ENCODE assay signal across 15 cellular contexts in the genomic region with DNA sequence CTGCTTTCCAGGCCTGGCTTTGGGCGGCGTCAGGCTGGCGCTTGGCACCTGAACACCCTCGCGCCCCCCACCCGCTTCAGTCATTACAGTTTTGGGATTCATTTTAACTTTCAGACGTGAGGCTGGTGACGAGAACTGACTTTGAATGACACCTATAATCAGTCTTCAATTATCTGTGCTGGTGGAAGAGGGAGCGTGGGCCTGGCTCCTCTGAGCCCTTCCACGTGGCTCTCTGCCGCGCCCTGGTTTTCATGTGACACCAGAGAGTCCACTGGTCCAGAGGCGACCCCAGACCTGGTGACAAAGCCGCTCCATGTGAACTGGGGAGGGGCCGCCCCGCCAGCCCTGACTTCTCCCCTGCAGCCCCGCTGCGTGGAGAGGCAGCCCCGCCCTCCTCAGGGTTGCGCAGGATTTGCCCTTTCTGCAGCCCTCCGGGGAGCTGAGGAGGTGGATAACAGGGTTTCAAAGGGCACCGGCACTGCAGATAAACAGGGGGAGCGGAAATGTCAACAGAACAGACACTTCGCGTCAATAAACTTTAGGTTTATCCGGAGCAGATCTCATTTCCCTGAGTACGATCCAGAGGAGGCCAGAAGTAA. TPM values are rescaled to one million over a fixed set of nuclear protein-coding genes. Genes with fewer than 3 reads are reported as not detected.
DNase-seq lines count a peak whose midpoint lies in the region; ATAC-seq lines count a peak whose summit lies in the region.
"Had no signal": no experiment of that assay in that cellular context is flagged by ENCODE, and none has a peak within 500 bp of the region (broad histone marks: within the 10 kb centered on the region; RNA-seq: fewer than 3 reads in every experiment).

No MANE protein-coding gene starts in this region.

- no peaks in the 10 kb centered on the region for H3K36me3 ChIP-seq in mesendoderm (ENCODE audit: control insufficient read depth, insufficient read depth, low read length)

- no peak for ATAC-seq in stimulated activated naive CD8-positive, alpha-beta T cell treated with anti-CD3 and anti-CD28 coated beads, Interleukin-15, amount 100 ng/mL, for 72 hours
- no peak for ATAC-seq in GM21515 (IDR thresholded peaks at IDR 0.05; ENCODE audit: unreplicated experiment)
- ATAC-seq: K562 had no signal

- no peak overlapping the region for H3K56ac ChIP-seq in mesendoderm (ENCODE audit: low read length)

- peaks cover 5% of the 10 kb centered on the region for H3K4me1 ChIP-seq in mesendoderm (ENCODE audit: control insufficient read depth, low read depth, low read length)

- WGBS in mesendoderm (ENCODE audit: extremely low coverage, insufficient coverage, low lambda C conversion rate): no CpG with 5 or more reads among the region's 27 CpGs

- H3K79me1 ChIP-seq in mesendoderm (ENCODE audit: low read length): no peaks in the 10 kb centered on the region

- peaks cover 7% of the 10 kb centered on the region for H3K4me1 Mint-ChIP-seq in activated naive CD4-positive, alpha-beta T cell treated with anti-CD3 and anti-CD28 coated beads, Interleukin-2, amount 50 U/mL, for 24 hours
- peaks cover 10% of the 10 kb centered on the region for H3K4me1 Mint-ChIP-seq in stimulated activated naive CD8-positive, alpha-beta T cell treated with anti-CD3 and anti-CD28 coated beads, Interleukin-15, amount 100 ng/mL, for 72 hours

- H3K27ac Mint-ChIP-seq in activated naive CD4-positive, alpha-beta T cell treated with anti-CD3 and anti-CD28 coated beads, Interleukin-2, amount 50 U/mL, for 24 hours: no peak overlapping the region
- H3K27ac Mint-ChIP-seq in stimulated activated naive CD8-positive, alpha-beta T cell treated with anti-CD3 and anti-CD28 coated beads, Interleukin-15, amount 100 ng/mL, for 72 hours: peak overlapping the region in 1 of 2 donors; percentile 61
- H3K27ac Mint-ChIP-seq: CD8-positive, alpha-beta memory T cell; HFFc6 had no signal

- no peak for DNase-seq in activated naive CD4-positive, alpha-beta T cell (lab: John Stamatoyannopoulos, UW)
- DNase-seq in caudate nucleus (lab: John Stamatoyannopoulos, UW): peak in 30 of 61 donors; percentile 16 to 74 (median 49)
- peak; percentile 70 for DNase-seq in mesendoderm
- no peak for DNase-seq in stimulated activated naive CD8-positive, alpha-beta T cell treated with anti-CD3 and anti-CD28 coated beads, Interleukin-15, amount 100 ng/mL, for 72 hours
- DNase-seq in NCI-H226: no peak
- DNase-seq in KBM-7: no peak
- DNase-seq: ACHN; CD8-positive, alpha-beta memory T cell; foreskin melanocyte; HFFc6; SHP77; T-helper 9 cell had no signal

- H4K5ac ChIP-seq in mesendoderm (ENCODE audit: low read length): no peak overlapping the region

- H2BK5ac ChIP-seq in mesendoderm (ENCODE audit: low read length): no peak overlapping the region

- in situ Hi-C loops in KBM-7 (cut with MboI; ENCODE audit: low pct_unique_long_range_greater_than_20kb, low sequenced_read_pairs): no loop called here

- H3K27ac ChIP-seq in caudate nucleus (ENCODE audit: low read depth, low read length): peak overlapping the region; percentile 58
- H3K27ac ChIP-seq in mesendoderm (ENCODE audit: low read depth, low read length): no peak overlapping the region

- H3K27me3 ChIP-seq in mesendoderm (ENCODE audit: insufficient read depth, low read length, poor library complexity): no peaks in the 10 kb centered on the region

- no peak overlapping the region for H3K4me3 ChIP-seq in mesendoderm (ENCODE audit: low read length)
- H3K4me3 ChIP-seq: K562 had no signal

- no peak overlapping the region for H3K9ac ChIP-seq in mesendoderm (ENCODE audit: low read length)

- H2AK5ac ChIP-seq in mesendoderm (ENCODE audit: low read length): no peak overlapping the region

- H2BK120ac ChIP-seq in mesendoderm (ENCODE audit: low read depth, low read length): no peak overlapping the region

- H2BK15ac ChIP-seq in mesendoderm (replicated peaks; ENCODE audit: low read depth): no peak overlapping the region

- H3K23ac ChIP-seq in mesendoderm (ENCODE audit: low read length): no peak overlapping the region

- no peaks in the 10 kb centered on the region for H3K36me3 Mint-ChIP-seq in activated naive CD4-positive, alpha-beta T cell treated with anti-CD3 and anti-CD28 coated beads, Interleukin-2, amount 50 U/mL, for 24 hours
- H3K36me3 Mint-ChIP-seq: CD8-positive, alpha-beta memory T cell had no signal

- H3K18ac ChIP-seq in mesendoderm (ENCODE audit: low read length): no peak overlapping the region

- no peak overlapping the region for H3K4ac ChIP-seq in mesendoderm (ENCODE audit: low read depth, low read length)

- H3K9me3 Mint-ChIP-seq in activated naive CD4-positive, alpha-beta T cell treated with anti-CD3 and anti-CD28 coated beads, Interleukin-2, amount 50 U/mL, for 24 hours: no peaks in the 10 kb centered on the region
- H3K9me3 Mint-ChIP-seq in stimulated activated naive CD8-positive, alpha-beta T cell treated with anti-CD3 and anti-CD28 coated beads, Interleukin-15, amount 100 ng/mL, for 72 hours: no peaks in the 10 kb centered on the region

- peak overlapping the region; percentile 21 for H3K4me2 ChIP-seq in mesendoderm (ENCODE audit: low read length)

- no peak overlapping the region for H4K8ac ChIP-seq in mesendoderm (ENCODE audit: low read depth, low read length)

- H3K27me3 Mint-ChIP-seq in activated naive CD4-positive, alpha-beta T cell treated with anti-CD3 and anti-CD28 coated beads, Interleukin-2, amount 50 U/mL, for 24 hours: peaks cover 13% of the 10 kb centered on the region
- H3K27me3 Mint-ChIP-seq in stimulated activated naive CD8-positive, alpha-beta T cell treated with anti-CD3 and anti-CD28 coated beads, Interleukin-15, amount 100 ng/mL, for 72 hours: peaks cover 41% of the 10 kb centered on the region

- H3K4me3 Mint-ChIP-seq in activated naive CD4-positive, alpha-beta T cell treated with anti-CD3 and anti-CD28 coated beads, Interleukin-2, amount 50 U/mL, for 24 hours: peak overlapping the region; percentile 27
- H3K4me3 Mint-ChIP-seq in stimulated activated naive CD8-positive, alpha-beta T cell treated with anti-CD3 and anti-CD28 coated beads, Interleukin-15, amount 100 ng/mL, for 72 hours: peak overlapping the region; percentile 49 to 58
- H3K4me3 Mint-ChIP-seq: CD8-positive, alpha-beta memory T cell; HFFc6 had no signal

- no peaks in the 10 kb centered on the region for H3K79me2 ChIP-seq in mesendoderm (ENCODE audit: control insufficient read depth, insufficient read depth, low read length)

RNA-seq across cellular contexts. Expression of a gene that starts 56.3 kb away (rescaled TPM):
- 1.8 TPM for polyA plus RNA-seq in mesendoderm (2013, experiment 1 of 2)
- polyA plus RNA-seq in mesendoderm (2013, experiment 2 of 2): 2.2 TPM
- polyA plus RNA-seq: CD8-positive, alpha-beta memory T cell; K562 had no signal
